ENCODE assay signal across 15 cellular contexts in genomic region chr12:47209014-47209413, GRCh38.
A peak's percentile ranks its signal among the peaks of the same experiment; 100 is the strongest.
DNase-seq lines count a peak whose midpoint lies in the region; ATAC-seq and TF ChIP-seq lines count a peak whose summit lies in the region.
"Had no signal": no experiment of that assay in that cellular context is flagged by ENCODE, and none has a peak within 500 bp of the region (broad histone marks: within the 10 kb centered on the region; RNA-seq: fewer than 3 reads in every experiment).

No MANE protein-coding gene starts in this region.

- H3K4me1 ChIP-seq in neutrophil (ENCODE audit: control insufficient read depth in 1 of 2, insufficient read depth in 1 of 2, low read depth in 1 of 2, low read length in 1 of 2): peaks cover 57 to 59% of the 10 kb centered on the region in 2 experiments
- H3K4me1 ChIP-seq: suprapubic skin had no signal

- H3K27me3 Mint-ChIP-seq in activated T-cell treated with anti-CD3 and anti-CD28 coated beads, Interleukin-2, amount 50 U/mL, for 4 hours (ENCODE audit: low read depth): no peaks in the 10 kb centered on the region
- no peaks in the 10 kb centered on the region for H3K27me3 Mint-ChIP-seq in activated naive CD8-positive, alpha-beta T cell treated with anti-CD3 and anti-CD28 coated beads for 36 hours

- H3K4me1 Mint-ChIP-seq in activated T-cell treated with anti-CD3 and anti-CD28 coated beads, Interleukin-2, amount 50 U/mL, for 4 hours (ENCODE audit: low read depth): peaks cover 76% of the 10 kb centered on the region
- H3K4me1 Mint-ChIP-seq in activated naive CD8-positive, alpha-beta T cell treated with anti-CD3 and anti-CD28 coated beads for 36 hours: peaks cover 73% of the 10 kb centered on the region

- no peaks in the 10 kb centered on the region for H3K9me3 ChIP-seq in neutrophil
- H3K9me3 ChIP-seq: suprapubic skin had no signal

- peak overlapping the region; percentile 90 for H3K27ac ChIP-seq in neutrophil
- H3K27ac ChIP-seq: coronary artery, suprapubic skin had no signal

- H3K27me3 ChIP-seq in neutrophil: no peaks in the 10 kb centered on the region
- H3K27me3 ChIP-seq: suprapubic skin had no signal

- peaks cover 5% of the 10 kb centered on the region for H3K36me3 ChIP-seq in neutrophil
- H3K36me3 ChIP-seq: suprapubic skin had no signal

- peaks cover 76% of the 10 kb centered on the region for H3K36me3 Mint-ChIP-seq in activated T-cell treated with anti-CD3 and anti-CD28 coated beads, Interleukin-2, amount 50 U/mL, for 4 hours (ENCODE audit: insufficient read depth)
- H3K36me3 Mint-ChIP-seq in activated naive CD8-positive, alpha-beta T cell treated with anti-CD3 and anti-CD28 coated beads for 36 hours: peaks cover 87% of the 10 kb centered on the region

- H3K9me3 Mint-ChIP-seq in activated T-cell treated with anti-CD3 and anti-CD28 coated beads, Interleukin-2, amount 50 U/mL, for 4 hours: no peaks in the 10 kb centered on the region
- peaks cover 3% of the 10 kb centered on the region for H3K9me3 Mint-ChIP-seq in activated naive CD8-positive, alpha-beta T cell treated with anti-CD3 and anti-CD28 coated beads for 36 hours
- H3K9me3 Mint-ChIP-seq: T-helper 1 cell treated with Interleukin-12 subunit alpha and Interleukin-12 subunit beta and Interleukin-4 antibody, amounts not matched to agents 30 μg/mL and 1 μg/mL, for 36 hours had no signal

- H3K27ac Mint-ChIP-seq in activated naive CD8-positive, alpha-beta T cell treated with anti-CD3 and anti-CD28 coated beads for 36 hours: peak overlapping the region; percentile 100
- H3K27ac Mint-ChIP-seq: nephron progenitor cell had no signal

- DNase-seq in activated T-cell treated with anti-CD3 and anti-CD28 coated beads, Interleukin-2, amount 50 U/mL, for 4 hours: no peak
- DNase-seq in activated T-cell treated with anti-CD3 and anti-CD28 coated beads for 4 hours (no peak), NCI-H69 (lab: John Stamatoyannopoulos, UW) (peak; percentile 36)
- no peak for DNase-seq in activated naive CD8-positive, alpha-beta T cell treated with anti-CD3 and anti-CD28 coated beads for 36 hours
- no peak for DNase-seq in stimulated activated CD4-positive, alpha-beta T cell treated with anti-CD3 and anti-CD28 coated beads, Interleukin-15, amount 100 ng/mL, for 24 hours
- DNase-seq: KG1, NCI-H1105 treated with DMSO at 0.1 percent for 48 hours, nephron progenitor cell had no signal

- ATAC-seq in activated T-cell treated with anti-CD3 and anti-CD28 coated beads, Interleukin-2, amount 50 U/mL, for 4 hours: no peak
- ATAC-seq in GM21576 (IDR thresholded peaks at IDR 0.05; ENCODE audit: unreplicated experiment) (no peak), HG02678 (IDR thresholded peaks at IDR 0.05; ENCODE audit: unreplicated experiment) (no peak)

- H3K4me3 ChIP-seq in neutrophil (ENCODE audit: low read depth in 1 of 2, low read length in 1 of 2): no peak overlapping the region
- H3K4me3 ChIP-seq: coronary artery, lung, suprapubic skin had no signal

- TF ChIP-seq CTCF in neutrophil (IDR thresholded peaks at IDR 0.05): no peak

- peak overlapping the region; percentile 96 for H3K4me3 Mint-ChIP-seq in activated T-cell treated with anti-CD3 and anti-CD28 coated beads, Interleukin-2, amount 50 U/mL, for 4 hours
- H3K4me3 Mint-ChIP-seq in activated naive CD8-positive, alpha-beta T cell treated with anti-CD3 and anti-CD28 coated beads for 36 hours: peak overlapping the region; percentile 100
- H3K4me3 Mint-ChIP-seq: nephron progenitor cell had no signal
